12 cellular contexts compared by ENCODE assay signal in genomic region chr4:3827616-3828492, GRCh38.
DNase-seq lines count a peak whose midpoint lies in the region; ATAC-seq and TF ChIP-seq lines count a peak whose summit lies in the region.
"Had no signal": no experiment of that assay in that cellular context is flagged by ENCODE, and none has a peak within 500 bp of the region (broad histone marks: within the 10 kb centered on the region; RNA-seq: fewer than 3 reads in every experiment).

No MANE protein-coding gene starts in this region.

- no peaks in the 10 kb centered on the region for H3K9me3 Mint-ChIP-seq in stimulated activated naive CD8-positive, alpha-beta T cell treated with anti-CD3 and anti-CD28 coated beads, Interleukin-15, amount 100 ng/mL, for 72 hours
- H3K9me3 Mint-ChIP-seq: activated naive CD8-positive, alpha-beta T cell treated with anti-CD3 and anti-CD28 coated beads, Interleukin-2, amount 10 ng/mL, durations not matched to agents 7 days and 5 days; CD4-positive, CD25-positive, alpha-beta regulatory T cell had no signal

- H3K4me3 ChIP-seq in BE2C (ENCODE audit: low read depth, low read length): no peak overlapping the region
- H3K4me3 ChIP-seq in fibroblast of mammary gland (ENCODE audit: control insufficient read depth, low read depth, low read length): no peak overlapping the region
- H3K4me3 ChIP-seq in mucosa of descending colon: no peak overlapping the region
- H3K4me3 ChIP-seq: SJSA1 had no signal

- H3K36me3 ChIP-seq in BE2C: no peaks in the 10 kb centered on the region
- H3K36me3 ChIP-seq in mucosa of descending colon (ENCODE audit: low read depth): no peaks in the 10 kb centered on the region
- H3K36me3 ChIP-seq: SJSA1 had no signal

- H3K9me3 ChIP-seq in BE2C (no peaks in the 10 kb centered on the region), mucosa of descending colon (no peaks in the 10 kb centered on the region)
- H3K9me3 ChIP-seq: SJSA1 had no signal

- no peaks in the 10 kb centered on the region for H3K4me1 Mint-ChIP-seq in stimulated activated naive CD8-positive, alpha-beta T cell treated with anti-CD3 and anti-CD28 coated beads, Interleukin-15, amount 100 ng/mL, for 72 hours
- H3K4me1 Mint-ChIP-seq: activated naive CD8-positive, alpha-beta T cell treated with anti-CD3 and anti-CD28 coated beads, Interleukin-2, amount 10 ng/mL, durations not matched to agents 7 days and 5 days; CD4-positive, CD25-positive, alpha-beta regulatory T cell had no signal

- H3K27me3 ChIP-seq in BE2C: no peaks in the 10 kb centered on the region

- peak; percentile 96 for DNase-seq in BE2C
- peak; percentile 65 for DNase-seq in NCI-H2029 (lab: John Stamatoyannopoulos, UW)
- DNase-seq in fibroblast of mammary gland (ENCODE audit: low read depth): peak; percentile 37
- peak; percentile 81 to 89 (median 81) for DNase-seq in mucosa of descending colon
- DNase-seq in stimulated activated naive CD8-positive, alpha-beta T cell treated with anti-CD3 and anti-CD28 coated beads, Interleukin-15, amount 100 ng/mL, for 72 hours: no peak
- DNase-seq in stimulated activated CD4-positive, alpha-beta T cell treated with anti-CD3 and anti-CD28 coated beads, Interleukin-15, amount 100 ng/mL, for 24 hours: no peak
- DNase-seq in effector CD8-positive, alpha-beta T cell (lab: John Stamatoyannopoulos, UW): no peak
- DNase-seq: activated naive CD8-positive, alpha-beta T cell treated with anti-CD3 and anti-CD28 coated beads, Interleukin-2, amount 10 ng/mL, durations not matched to agents 7 days and 5 days; CD4-positive, CD25-positive, alpha-beta regulatory T cell; stimulated activated CD4-positive, alpha-beta T cell treated with anti-CD3 and anti-CD28 coated beads, Interleukin-4, amount 100 ng/mL, for 1 hour had no signal

- peaks cover 33% of the 10 kb centered on the region for H3K27me3 Mint-ChIP-seq in stimulated activated naive CD8-positive, alpha-beta T cell treated with anti-CD3 and anti-CD28 coated beads, Interleukin-15, amount 100 ng/mL, for 72 hours
- H3K27me3 Mint-ChIP-seq: activated naive CD8-positive, alpha-beta T cell treated with anti-CD3 and anti-CD28 coated beads, Interleukin-2, amount 10 ng/mL, durations not matched to agents 7 days and 5 days; CD4-positive, CD25-positive, alpha-beta regulatory T cell had no signal

- intact Hi-C loops in mucosa of descending colon (cut with DNase I, micrococcal nuclease): no loop called here

- H3K27ac Mint-ChIP-seq in stimulated activated naive CD8-positive, alpha-beta T cell treated with anti-CD3 and anti-CD28 coated beads, Interleukin-15, amount 100 ng/mL, for 72 hours: no peak overlapping the region
- H3K27ac Mint-ChIP-seq: activated naive CD8-positive, alpha-beta T cell treated with anti-CD3 and anti-CD28 coated beads, Interleukin-2, amount 10 ng/mL, durations not matched to agents 7 days and 5 days; CD4-positive, CD25-positive, alpha-beta regulatory T cell had no signal

- ATAC-seq in mucosa of descending colon: peak; percentile 83
- ATAC-seq in stimulated activated naive CD8-positive, alpha-beta T cell treated with anti-CD3 and anti-CD28 coated beads, Interleukin-15, amount 100 ng/mL, for 72 hours: no peak
- ATAC-seq in HG02759 (IDR thresholded peaks at IDR 0.05; ENCODE audit: unreplicated experiment): no peak

- TF ChIP-seq CTCF in BE2C (IDR thresholded peaks at IDR 0.05; ENCODE audit: low read depth, low read length) (no peak; the same call in 1 of the 2 replicates), fibroblast of mammary gland (conservative IDR thresholded peaks at IDR 0.05; ENCODE audit: control insufficient read depth, insufficient read depth, low read depth, low read length) (no peak), mucosa of descending colon (IDR thresholded peaks at IDR 0.05) (no peak)

- H3K4me1 ChIP-seq in BE2C (peaks cover 15% of the 10 kb centered on the region), mucosa of descending colon (ENCODE audit: low read depth) (peaks cover 9% of the 10 kb centered on the region)
- H3K4me1 ChIP-seq: SJSA1 had no signal

- H3K4me3 Mint-ChIP-seq in stimulated activated naive CD8-positive, alpha-beta T cell treated with anti-CD3 and anti-CD28 coated beads, Interleukin-15, amount 100 ng/mL, for 72 hours: no peak overlapping the region
- H3K4me3 Mint-ChIP-seq: activated naive CD8-positive, alpha-beta T cell treated with anti-CD3 and anti-CD28 coated beads, Interleukin-2, amount 10 ng/mL, durations not matched to agents 7 days and 5 days; CD4-positive, CD25-positive, alpha-beta regulatory T cell had no signal

Comparison
In these comparisons a context has a peak if more than half of its experiments do, and no peak if none do; other contexts are left out.
1. DNase-seq: peak in BE2C (single experiment), NCI-H2029 (single experiment), fibroblast of mammary gland (single experiment) and mucosa of descending colon (3 of 3); none in stimulated activated naive CD8-positive, alpha-beta T cell treated with anti-CD3 and anti-CD28 coated beads, Interleukin-15, amount 100 ng/mL, for 72 hours (0 of 2), stimulated activated CD4-positive, alpha-beta T cell treated with anti-CD3 and anti-CD28 coated beads, Interleukin-15, amount 100 ng/mL, for 24 hours (single experiment) and effector CD8-positive, alpha-beta T cell (single experiment).